ENCODE assay signal across 18 cellular contexts in genomic region chr1:222749927-222750326, GRCh38. TPM values are rescaled to one million over a fixed set of nuclear protein-coding genes. Genes with fewer than 3 reads are reported as not detected.
DNase-seq lines count a peak whose midpoint lies in the region; ATAC-seq, FAIRE-seq and TF ChIP-seq lines count a peak whose summit lies in the region.
"Had no signal": no experiment of that assay in that cellular context is flagged by ENCODE, and none has a peak within 500 bp of the region (broad histone marks: within the 10 kb centered on the region; RNA-seq: fewer than 3 reads in every experiment).

No MANE protein-coding gene starts in this region.

- no peak overlapping the region for H2BK15ac ChIP-seq in mesendoderm (replicated peaks; ENCODE audit: low read depth)

- H3K9me1 ChIP-seq in K562 (ENCODE audit: control insufficient read depth, insufficient read depth, low read length) = no peaks in the 10 kb centered on the region

- no peaks in the 10 kb centered on the region for H3K36me3 ChIP-seq in HEK293 (ENCODE audit: control insufficient read depth in 2 of 2, insufficient read depth in 1 of 2, low read length in 2 of 2)
- H3K36me3 ChIP-seq in K562 (ENCODE audit: control insufficient read depth, insufficient read depth, low read length) = no peaks in the 10 kb centered on the region
- H3K36me3 ChIP-seq in mesendoderm (ENCODE audit: control insufficient read depth, insufficient read depth, low read length) = no peaks in the 10 kb centered on the region
- H3K36me3 ChIP-seq in MG63 = no peaks in the 10 kb centered on the region
- H3K36me3 ChIP-seq: BLaER1 treated with 17β-estradiol and CSF1 and Interleukin-3, amounts not matched to agents 10 nM and 100 nM had no signal

- H3K9me3 ChIP-seq in HEK293 (ENCODE audit: control insufficient read depth, insufficient read depth, low read depth, low read length) (no peaks in the 10 kb centered on the region), K562 (replicated peaks; ENCODE audit: control insufficient read depth, insufficient read depth, low read depth, low read length) (no peaks in the 10 kb centered on the region), MG63 (no peaks in the 10 kb centered on the region)
- H3K9me3 ChIP-seq: BLaER1 treated with 17β-estradiol and CSF1 and Interleukin-3, amounts not matched to agents 10 nM and 100 nM; testis had no signal

- no TSS peak for BruUV-seq in K562 (replicated peaks; lab: Mats Ljungman, UMichigan)

- intact Hi-C loops in K562 (cut with micrococcal nuclease) (no loop called here), lower leg skin (cut with DNase I; ENCODE audit: low total_unique reads) (no loop called here)

- no peak for FAIRE-seq in K562 (lab: Jason Lieb, UNC)

- H3K79me1 ChIP-seq in mesendoderm (ENCODE audit: low read length) = no peaks in the 10 kb centered on the region

- no peak overlapping the region for H3K56ac ChIP-seq in mesendoderm (ENCODE audit: low read length)

- no peak overlapping the region for H4K8ac ChIP-seq in mesendoderm (ENCODE audit: low read depth, low read length)

- H3K4me1 ChIP-seq in HEK293 (ENCODE audit: control insufficient read depth, insufficient read depth, low read length) = no peaks in the 10 kb centered on the region
- no peaks in the 10 kb centered on the region for H3K4me1 ChIP-seq in K562 (replicated peaks in 1 of 2; ENCODE audit: control insufficient read depth in 2 of 2, insufficient read depth in 2 of 2, low read length in 2 of 2)
- H3K4me1 ChIP-seq in mesendoderm (ENCODE audit: control insufficient read depth, low read depth, low read length) = no peaks in the 10 kb centered on the region
- H3K4me1 ChIP-seq: parathyroid adenoma, testis had no signal

- no peak overlapping the region for H2BK5ac ChIP-seq in mesendoderm (ENCODE audit: low read length)

- CTCF ChIA-PET in HEK293 (lab: Yijun Ruan, JAX) (interaction anchor here (2.7 kb wide), 1 partner anchor 374 kb away, joined by 12 read pairs; no protein-coding TSS in a partner anchor), K562 (lab: Yijun Ruan, JAX; ENCODE audit: low intra/inter-chr PET ratio) (no interaction called here)

- H4K20me1 ChIP-seq in K562 (replicated peaks; ENCODE audit: control insufficient read depth, insufficient read depth, low read length) = no peaks in the 10 kb centered on the region
- H4K20me1 ChIP-seq: BLaER1 treated with 17β-estradiol and CSF1 and Interleukin-3, amounts not matched to agents 10 nM and 100 nM had no signal

- H3K27ac ChIP-seq in HEK293 (ENCODE audit: extremely low read depth, low read depth, low read length) (no peak overlapping the region), K562 (ENCODE audit: extremely low read depth, low read depth, low read length) (no peak overlapping the region), mesendoderm (ENCODE audit: low read depth, low read length) (no peak overlapping the region)
- H3K27ac ChIP-seq: BLaER1 treated with 17β-estradiol and CSF1 and Interleukin-3, amounts not matched to agents 10 nM and 100 nM; hepatocyte; parathyroid adenoma; testis had no signal

- no peak for TF ChIP-seq RAD21 in K562 (CRISPR knock-in tag; conservative IDR thresholded peaks at IDR 0.05 in 1 of 2, IDR thresholded peaks at IDR 0.05 in 1 of 2)

- no peak overlapping the region for H3K23ac ChIP-seq in mesendoderm (ENCODE audit: low read length)

- no peak overlapping the region for H3K4me3 ChIP-seq in HEK293 (ENCODE audit: low read depth, low read length)
- H3K4me3 ChIP-seq in K562 = no peak overlapping the region
- no peak overlapping the region for H3K4me3 ChIP-seq in mesendoderm (ENCODE audit: low read length)
- no peak overlapping the region for H3K4me3 ChIP-seq in lower leg skin (ENCODE audit: low read depth, poor library complexity, severe bottlenecking)
- H3K4me3 ChIP-seq in MG63 = no peak overlapping the region
- H3K4me3 ChIP-seq: BLaER1 treated with 17β-estradiol and CSF1 and Interleukin-3, amounts not matched to agents 10 nM and 100 nM; hepatocyte; testis had no signal

- H2AFZ ChIP-seq in K562 (ENCODE audit: low read depth, low read length) = no peak overlapping the region
- H2AFZ ChIP-seq: hepatocyte, parathyroid adenoma had no signal

- POLR2A ChIA-PET in HEK293 (lab: Yijun Ruan, JAX) (interaction anchor here (0.5 kb wide), 1 partner anchor 36 kb away, joined by 6 read pairs; no protein-coding TSS in a partner anchor), K562 (lab: Yijun Ruan, JAX) (no interaction called here)

- no peak overlapping the region for H4K5ac ChIP-seq in mesendoderm (ENCODE audit: low read length)

- H3K18ac ChIP-seq in mesendoderm (ENCODE audit: low read length) = no peak overlapping the region

- H3K4me2 ChIP-seq in K562 (ENCODE audit: insufficient read depth, low read length) (no peak overlapping the region), mesendoderm (ENCODE audit: low read length) (no peak overlapping the region)
- H3K4me2 ChIP-seq: hepatocyte had no signal

- H2AK5ac ChIP-seq in mesendoderm (ENCODE audit: low read length) = no peak overlapping the region

- in situ Hi-C loops in K562 (cut with MboI) = no loop called here

- TF ChIP-seq POLR2A in K562 (conservative IDR thresholded peaks at IDR 0.05) = no peak
- TF ChIP-seq POLR2A in lower leg skin (IDR thresholded peaks at IDR 0.05) = no peak

- DNase-seq in ELR (ENCODE audit: low read depth) (peak; percentile 7), K562 (ENCODE audit: extremely low read depth in 1 of 4, low spot score in 3 of 4) (peak in 1 of 4 experiments; percentile 13), mesendoderm (peak; percentile 93), lower leg skin (ENCODE audit: low spot score in 2 of 2) (no peak), MG63 (no peak)
- DNase-seq in effector CD4-positive, alpha-beta T cell = no peak
- DNase-seq: activated CD4-positive, alpha-beta T cell treated with anti-CD3 and anti-CD28 coated beads, Interleukin-2, amount 50 U/mL, for 4 hours; activated T-cell treated with anti-CD3 and anti-CD28 coated beads, Interleukin-2, amount 50 U/mL, for 1 hour; DMS153; NCI-H187; stimulated activated CD4-positive, alpha-beta T cell treated with anti-CD3 and anti-CD28 coated beads, Interleukin-4, amount 100 ng/mL, for 4 hours; testis had no signal

- TF ChIP-seq EP300 in K562 (IDR thresholded peaks at IDR 0.05; ENCODE audit: low read length) = no peak

- ATAC-seq in K562 = no peak
- ATAC-seq: Panc1 had no signal

- H3K4ac ChIP-seq in mesendoderm (ENCODE audit: low read depth, low read length) = no peak overlapping the region

- H3K27me3 ChIP-seq in K562 (ENCODE audit: control insufficient read depth in 2 of 2, insufficient read depth in 2 of 2, low read length in 2 of 2) (peaks cover 0 to 9% of the 10 kb centered on the region in 2 experiments; a peak in 4 of 5 replicates), mesendoderm (ENCODE audit: insufficient read depth, low read length, poor library complexity) (no peaks in the 10 kb centered on the region), MG63 (no peaks in the 10 kb centered on the region)
- H3K27me3 ChIP-seq: BLaER1 treated with 17β-estradiol and CSF1 and Interleukin-3, amounts not matched to agents 10 nM and 100 nM; hepatocyte; testis had no signal

- H2BK120ac ChIP-seq in mesendoderm (ENCODE audit: low read depth, low read length) = no peak overlapping the region

- no peak overlapping the region for H3K9ac ChIP-seq in K562 (ENCODE audit: insufficient read depth in 1 of 2, low read depth in 2 of 2, low read length in 2 of 2)
- no peak overlapping the region for H3K9ac ChIP-seq in mesendoderm (ENCODE audit: low read length)
- H3K9ac ChIP-seq: BLaER1 treated with 17β-estradiol and CSF1 and Interleukin-3, amounts not matched to agents 10 nM and 100 nM; parathyroid adenoma had no signal

- H3K79me2 ChIP-seq in K562 (ENCODE audit: control insufficient read depth, insufficient read depth, low read length) (no peaks in the 10 kb centered on the region), mesendoderm (ENCODE audit: control insufficient read depth, insufficient read depth, low read length) (no peaks in the 10 kb centered on the region)
- H3K79me2 ChIP-seq: hepatocyte, parathyroid adenoma had no signal

- peak; percentile 37; the same call in 1 of the 2 replicates for TF ChIP-seq CTCF in HEK293 (tag by site-specific recombination; IDR thresholded peaks at IDR 0.05)
- no peak for TF ChIP-seq CTCF in K562 (IDR thresholded peaks at IDR 0.05 in 2 of 3, conservative IDR thresholded peaks at IDR 0.05 in 1 of 3; ENCODE audit: insufficient read depth in 2 of 3, low read depth in 1 of 3, low read length in 3 of 3)
- TF ChIP-seq CTCF in lower leg skin (IDR thresholded peaks at IDR 0.05) = no peak

RNA-seq across cellular contexts. Expression of gene FAM177B, which starts 12.9 kb away (rescaled TPM):
- total RNA-seq in K562 (2011; cell fraction: chromatin; rRNA removed; ENCODE audit: low replicate concordance) = not detected in 2 replicates
- total RNA-seq in K562 (2011; cell fraction: nucleolus; rRNA removed) = not detected in 2 replicates
- total RNA-seq in K562 (2011; cell fraction: nucleoplasm; rRNA removed) = not detected in 2 replicates
- total RNA-seq in K562 (2014; rRNA removed) = not detected in 2 replicates
- not detected in 2 replicates for total RNA-seq in K562 (2014; rRNA removed; fragmentation: Illumina TruSeq; extraction: Trizol)
- total RNA-seq in K562 (2015; rRNA removed; fragmentation: Illumina TruSeq; extraction: Trizol) = not detected in 2 replicates
- not detected in 2 replicates for total RNA-seq in K562 (2021)
- not detected in 2 replicates for polyA plus RNA-seq in K562 (2011; rRNA removed)
- not detected in 2 replicates for polyA plus RNA-seq in K562 (2011; cell fraction: cytosol; rRNA removed)
- not detected in 2 replicates for polyA plus RNA-seq in K562 (2011; cell fraction: nucleus; rRNA removed)
- polyA plus RNA-seq in K562 (2012) = not detected in 2 replicates
- not detected in 2 replicates for polyA plus RNA-seq in K562 (2014; fragmentation: Illumina TruSeq; extraction: Trizol)
- polyA plus RNA-seq in K562 (2014; fragmentation: Nextera tagmentation; extraction: Ambion mirVana) = not detected
- not detected in 2 replicates for polyA plus RNA-seq in K562 (2014; rRNA removed)
- polyA minus RNA-seq in K562 (2011; rRNA and poly(A)+ RNA removed) = not detected in 2 replicates
- not detected in 2 replicates for polyA minus RNA-seq in K562 (2011; cell fraction: cytosol; rRNA and poly(A)+ RNA removed)
- polyA minus RNA-seq in K562 (2011; cell fraction: nucleus; rRNA and poly(A)+ RNA removed) = not detected in 2 replicates
- polyA plus RNA-seq in mesendoderm (2013, experiment 1 of 2) = 0.17 TPM
- polyA plus RNA-seq in mesendoderm (2013, experiment 2 of 2) = 0.14 TPM
- not detected for total RNA-seq in lower leg skin
- not detected in 2 replicates for total RNA-seq in MG63 (2014; rRNA removed; shearing (Covaris generic); ENCODE audit: low replicate concordance)
- total RNA-seq: skeletal muscle tissue had no signal

RNA-seq across cellular contexts. Expression of gene BROX, which starts 37.6 kb away (rescaled TPM):
- total RNA-seq in K562 (2011; cell fraction: chromatin; rRNA removed; ENCODE audit: low replicate concordance) = 10.8 and 23.6 TPM in 2 replicates
- total RNA-seq in K562 (2011; cell fraction: nucleolus; rRNA removed) = 7.0 and 8.4 TPM in 2 replicates
- 18.0 and 22.1 TPM in 2 replicates for total RNA-seq in K562 (2011; cell fraction: nucleoplasm; rRNA removed)
- total RNA-seq in K562 (2014; rRNA removed) = 30.8 and 32.2 TPM in 2 replicates
- 68.0 and 75.7 TPM in 2 replicates for total RNA-seq in K562 (2014; rRNA removed; fragmentation: Illumina TruSeq; extraction: Trizol)
- 45.0 and 51.3 TPM in 2 replicates for total RNA-seq in K562 (2015; rRNA removed; fragmentation: Illumina TruSeq; extraction: Trizol)
- total RNA-seq in K562 (2021) = 43.8 and 45.1 TPM in 2 replicates
- polyA plus RNA-seq in K562 (2011; rRNA removed) = 6.8 and 9.4 TPM in 2 replicates
- polyA plus RNA-seq in K562 (2011; cell fraction: cytosol; rRNA removed) = 2.3 and 5.6 TPM in 2 replicates
- 4.4 and 5.0 TPM in 2 replicates for polyA plus RNA-seq in K562 (2011; cell fraction: nucleus; rRNA removed)
- polyA plus RNA-seq in K562 (2012) = 28.7 and 30.7 TPM in 2 replicates
- 21.3 and 23.7 TPM in 2 replicates for polyA plus RNA-seq in K562 (2014; fragmentation: Illumina TruSeq; extraction: Trizol)
- polyA plus RNA-seq in K562 (2014; fragmentation: Nextera tagmentation; extraction: Ambion mirVana) = 100 to 1,000 TPM in 1 of 2 experiments, 10 to 100 TPM in 1; 86.3 to 153 TPM
- 16.6 and 16.8 TPM in 2 replicates for polyA plus RNA-seq in K562 (2014; rRNA removed)
- polyA minus RNA-seq in K562 (2011; rRNA and poly(A)+ RNA removed) = 16.6 and 20.0 TPM in 2 replicates
- 13.6 and 15.0 TPM in 2 replicates for polyA minus RNA-seq in K562 (2011; cell fraction: cytosol; rRNA and poly(A)+ RNA removed)
- polyA minus RNA-seq in K562 (2011; cell fraction: nucleus; rRNA and poly(A)+ RNA removed) = 6.1 and 9.3 TPM in 2 replicates
- polyA plus RNA-seq in mesendoderm (2013, experiment 1 of 2) = 14.4 TPM
- polyA plus RNA-seq in mesendoderm (2013, experiment 2 of 2) = 14.3 TPM
- 100 to 1,000 TPM in 1 of 4 donors, 10 to 100 TPM in 3; 74.2 to 102 (median 78.5) TPM for total RNA-seq in lower leg skin
- total RNA-seq in MG63 (2014; rRNA removed; shearing (Covaris generic); ENCODE audit: low replicate concordance) = 56.0 and 102 TPM in 2 replicates

RNA-seq across cellular contexts. Expression of gene AIDA, which starts 37.6 kb away (rescaled TPM):
- 11.7 and 26.3 TPM in 2 replicates for total RNA-seq in K562 (2011; cell fraction: chromatin; rRNA removed; ENCODE audit: low replicate concordance)
- total RNA-seq in K562 (2011; cell fraction: nucleolus; rRNA removed) = 8.3 and 8.7 TPM in 2 replicates
- total RNA-seq in K562 (2011; cell fraction: nucleoplasm; rRNA removed) = 17.7 and 27.3 TPM in 2 replicates
- 20.2 and 24.4 TPM in 2 replicates for total RNA-seq in K562 (2014; rRNA removed)
- total RNA-seq in K562 (2014; rRNA removed; fragmentation: Illumina TruSeq; extraction: Trizol) = 24.9 and 30.1 TPM in 2 replicates
- total RNA-seq in K562 (2015; rRNA removed; fragmentation: Illumina TruSeq; extraction: Trizol) = 19.9 and 21.8 TPM in 2 replicates
- 45.6 and 51.3 TPM in 2 replicates for total RNA-seq in K562 (2021)
- 68.8 and 77.9 TPM in 2 replicates for polyA plus RNA-seq in K562 (2011; rRNA removed)
- 19.6 and 34.7 TPM in 2 replicates for polyA plus RNA-seq in K562 (2011; cell fraction: cytosol; rRNA removed)
- polyA plus RNA-seq in K562 (2011; cell fraction: nucleus; rRNA removed) = 12.0 and 22.3 TPM in 2 replicates
- 39.3 and 48.1 TPM in 2 replicates for polyA plus RNA-seq in K562 (2012)
- polyA plus RNA-seq in K562 (2014; fragmentation: Illumina TruSeq; extraction: Trizol) = 45.6 and 58.9 TPM in 2 replicates
- polyA plus RNA-seq in K562 (2014; fragmentation: Nextera tagmentation; extraction: Ambion mirVana) = 10 to 100 TPM; 18.2 to 19.1 TPM
- 36.4 and 36.8 TPM in 2 replicates for polyA plus RNA-seq in K562 (2014; rRNA removed)
- 90.0 and 90.7 TPM in 2 replicates for polyA minus RNA-seq in K562 (2011; rRNA and poly(A)+ RNA removed)
- 38.3 and 54.9 TPM in 2 replicates for polyA minus RNA-seq in K562 (2011; cell fraction: cytosol; rRNA and poly(A)+ RNA removed)
- polyA minus RNA-seq in K562 (2011; cell fraction: nucleus; rRNA and poly(A)+ RNA removed) = 12.4 and 21.2 TPM in 2 replicates
- 89.3 TPM for polyA plus RNA-seq in mesendoderm (2013, experiment 1 of 2)
- 88.7 TPM for polyA plus RNA-seq in mesendoderm (2013, experiment 2 of 2)
- 10 to 100 TPM; 27.2 to 38.1 (median 30.2) TPM for total RNA-seq in lower leg skin
- total RNA-seq in MG63 (2014; rRNA removed; shearing (Covaris generic); ENCODE audit: low replicate concordance) = 33.9 and 63.8 TPM in 2 replicates

Comparison
In these comparisons a context has a peak if more than half of its experiments do, and no peak if none do; other contexts are left out.
1. DNase-seq: peak in ELR (single experiment) and mesendoderm (single experiment); none in lower leg skin (0 of 2), effector CD4-positive, alpha-beta T cell (single experiment) and MG63 (single experiment).